In genomic region chr15:55241895-55242294, GRCh38 we compare ENCODE assay signal across 18 cellular contexts. TPM values are rescaled to one million over a fixed set of nuclear protein-coding genes. Genes with fewer than 3 reads are reported as not detected.
A peak's percentile ranks its signal among the peaks of the same experiment; 100 is the strongest.
DNase-seq lines count a peak whose midpoint lies in the region; ATAC-seq and TF ChIP-seq lines count a peak whose summit lies in the region.
"Had no signal": no experiment of that assay in that cellular context is flagged by ENCODE, and none has a peak within 500 bp of the region (broad histone marks: within the 10 kb centered on the region; RNA-seq: fewer than 3 reads in every experiment).

No MANE protein-coding gene starts in this region.

- POLR2A ChIA-PET in naive thymus-derived CD8-positive, alpha-beta T cell (lab: Charles Lee): no interaction called here

- no peaks in the 10 kb centered on the region for H3K36me3 ChIP-seq in endodermal cell (ENCODE audit: control insufficient read depth, insufficient read depth, low read length)
- H3K36me3 ChIP-seq: upper lobe of left lung had no signal

- H3K27me3 Mint-ChIP-seq in activated CD4-positive, alpha-beta T cell treated with anti-CD3 and anti-CD28 coated beads, Interleukin-2, amount 10 ng/mL, durations not matched to agents 24 days and 14 days: no peaks in the 10 kb centered on the region
- no peaks in the 10 kb centered on the region for H3K27me3 Mint-ChIP-seq in activated T-helper 1 cell treated with anti-CD3 and anti-CD28 coated beads, Interleukin-12 subunit alpha, Interleukin-12 subunit beta, Interleukin-2, Interleukin-4 antibody, amounts not matched to agents 30 ng/mL and 10 ng/mL and 1 ng/mL, durations not matched to agents 14 hours and 24 hours and 36 hours (ENCODE audit: insufficient read depth)
- no peaks in the 10 kb centered on the region for H3K27me3 Mint-ChIP-seq in stimulated activated naive CD8-positive, alpha-beta T cell treated with anti-CD3 and anti-CD28 coated beads, Interleukin-15, Interleukin-2, amounts not matched to agents 100 ng/mL and 50 ng/mL, for 24 hours
- H3K27me3 Mint-ChIP-seq in endodermal cell (ENCODE audit: insufficient read depth): no peaks in the 10 kb centered on the region
- no peaks in the 10 kb centered on the region for H3K27me3 Mint-ChIP-seq in naive thymus-derived CD8-positive, alpha-beta T cell

- WGBS in endodermal cell (ENCODE audit: insufficient coverage in 1 of 2, insufficient read length in 1 of 2), 2 experiments: no CpG with 5 or more reads among the region's 1 CpG

- H3K4me3 ChIP-seq in fibroblast of pulmonary artery (replicated peaks; ENCODE audit: low read depth, low read length) (no peak overlapping the region), endodermal cell (ENCODE audit: low read length) (no peak overlapping the region)
- H3K4me3 ChIP-seq: skin epidermis, upper lobe of left lung had no signal

- no peak overlapping the region for H3K9ac ChIP-seq in endodermal cell (ENCODE audit: extremely low read depth, low read length, poor library complexity, severe bottlenecking)

- H3K9me3 Mint-ChIP-seq in activated CD4-positive, alpha-beta T cell treated with anti-CD3 and anti-CD28 coated beads, Interleukin-2, amount 10 ng/mL, durations not matched to agents 24 days and 14 days: no peaks in the 10 kb centered on the region
- no peaks in the 10 kb centered on the region for H3K9me3 Mint-ChIP-seq in activated T-helper 1 cell treated with anti-CD3 and anti-CD28 coated beads, Interleukin-12 subunit alpha, Interleukin-12 subunit beta, Interleukin-2, Interleukin-4 antibody, amounts not matched to agents 30 ng/mL and 10 ng/mL and 1 ng/mL, durations not matched to agents 14 hours and 24 hours and 36 hours
- H3K9me3 Mint-ChIP-seq in stimulated activated naive CD8-positive, alpha-beta T cell treated with anti-CD3 and anti-CD28 coated beads, Interleukin-15, Interleukin-2, amounts not matched to agents 100 ng/mL and 50 ng/mL, for 24 hours: no peaks in the 10 kb centered on the region
- no peaks in the 10 kb centered on the region for H3K9me3 Mint-ChIP-seq in endodermal cell
- H3K9me3 Mint-ChIP-seq in naive thymus-derived CD8-positive, alpha-beta T cell: no peaks in the 10 kb centered on the region
- H3K9me3 Mint-ChIP-seq: CD14-positive monocyte; T-helper 2 cell treated with Interferon-gamma antibody and Interleukin-4, amounts not matched to agents 5 μg/mL and 100 μg/mL, for 36 hours had no signal

- peak overlapping the region; percentile 39 for H3K27ac Mint-ChIP-seq in activated CD4-positive, alpha-beta T cell treated with anti-CD3 and anti-CD28 coated beads, Interleukin-2, amount 10 ng/mL, durations not matched to agents 24 days and 14 days
- peak overlapping the region; percentile 41 for H3K27ac Mint-ChIP-seq in activated T-helper 1 cell treated with anti-CD3 and anti-CD28 coated beads, Interleukin-12 subunit alpha, Interleukin-12 subunit beta, Interleukin-2, Interleukin-4 antibody, amounts not matched to agents 30 ng/mL and 10 ng/mL and 1 ng/mL, durations not matched to agents 14 hours and 24 hours and 36 hours
- peak overlapping the region; percentile 93 for H3K27ac Mint-ChIP-seq in stimulated activated naive CD8-positive, alpha-beta T cell treated with anti-CD3 and anti-CD28 coated beads, Interleukin-15, Interleukin-2, amounts not matched to agents 100 ng/mL and 50 ng/mL, for 24 hours
- H3K27ac Mint-ChIP-seq in endodermal cell: no peak overlapping the region
- H3K27ac Mint-ChIP-seq in naive thymus-derived CD8-positive, alpha-beta T cell: peak overlapping the region in 2 of 10 donors; percentile 31 to 74

- peaks cover 57% of the 10 kb centered on the region for H3K4me1 Mint-ChIP-seq in activated CD4-positive, alpha-beta T cell treated with anti-CD3 and anti-CD28 coated beads, Interleukin-2, amount 10 ng/mL, durations not matched to agents 24 days and 14 days
- H3K4me1 Mint-ChIP-seq in activated T-helper 1 cell treated with anti-CD3 and anti-CD28 coated beads, Interleukin-12 subunit alpha, Interleukin-12 subunit beta, Interleukin-2, Interleukin-4 antibody, amounts not matched to agents 30 ng/mL and 10 ng/mL and 1 ng/mL, durations not matched to agents 14 hours and 24 hours and 36 hours (ENCODE audit: low read depth): peaks cover 76% of the 10 kb centered on the region
- H3K4me1 Mint-ChIP-seq in stimulated activated naive CD8-positive, alpha-beta T cell treated with anti-CD3 and anti-CD28 coated beads, Interleukin-15, Interleukin-2, amounts not matched to agents 100 ng/mL and 50 ng/mL, for 24 hours (ENCODE audit: low read depth): peaks cover 97% of the 10 kb centered on the region
- H3K4me1 Mint-ChIP-seq in endodermal cell: peaks cover 3% of the 10 kb centered on the region
- peaks cover 10 to 40% (median 33%) of the 10 kb centered on the region in 4 donors for H3K4me1 Mint-ChIP-seq in naive thymus-derived CD8-positive, alpha-beta T cell

- TF ChIP-seq CTCF in fibroblast of pulmonary artery (IDR thresholded peaks at IDR 0.05; ENCODE audit: low read length, missing control alignments): no peak
- TF ChIP-seq CTCF in endodermal cell (conservative IDR thresholded peaks at IDR 0.05): no peak

- ATAC-seq in naive thymus-derived CD8-positive, alpha-beta T cell: no peak
- ATAC-seq in GM18868 (IDR thresholded peaks at IDR 0.05; ENCODE audit: unreplicated experiment): no peak
- ATAC-seq: HepG2 had no signal

- H3K4me3 Mint-ChIP-seq in activated CD4-positive, alpha-beta T cell treated with anti-CD3 and anti-CD28 coated beads, Interleukin-2, amount 10 ng/mL, durations not matched to agents 24 days and 14 days: peak overlapping the region; percentile 4
- no peak overlapping the region for H3K4me3 Mint-ChIP-seq in activated T-helper 1 cell treated with anti-CD3 and anti-CD28 coated beads, Interleukin-12 subunit alpha, Interleukin-12 subunit beta, Interleukin-2, Interleukin-4 antibody, amounts not matched to agents 30 ng/mL and 10 ng/mL and 1 ng/mL, durations not matched to agents 14 hours and 24 hours and 36 hours
- H3K4me3 Mint-ChIP-seq in stimulated activated naive CD8-positive, alpha-beta T cell treated with anti-CD3 and anti-CD28 coated beads, Interleukin-15, Interleukin-2, amounts not matched to agents 100 ng/mL and 50 ng/mL, for 24 hours: peak overlapping the region; percentile 51
- H3K4me3 Mint-ChIP-seq in endodermal cell: no peak overlapping the region
- H3K4me3 Mint-ChIP-seq in naive thymus-derived CD8-positive, alpha-beta T cell: no peak overlapping the region
- H3K4me3 Mint-ChIP-seq: CD14-positive monocyte had no signal

- no peaks in the 10 kb centered on the region for H3K9me3 ChIP-seq in endodermal cell (ENCODE audit: control insufficient read depth, low read length)
- H3K9me3 ChIP-seq: upper lobe of left lung had no signal

- H3K36me3 Mint-ChIP-seq in activated CD4-positive, alpha-beta T cell treated with anti-CD3 and anti-CD28 coated beads, Interleukin-2, amount 10 ng/mL, durations not matched to agents 24 days and 14 days (ENCODE audit: low read depth): peaks cover 41% of the 10 kb centered on the region
- peaks cover 37% of the 10 kb centered on the region for H3K36me3 Mint-ChIP-seq in activated T-helper 1 cell treated with anti-CD3 and anti-CD28 coated beads, Interleukin-12 subunit alpha, Interleukin-12 subunit beta, Interleukin-2, Interleukin-4 antibody, amounts not matched to agents 30 ng/mL and 10 ng/mL and 1 ng/mL, durations not matched to agents 14 hours and 24 hours and 36 hours (ENCODE audit: low read depth)
- H3K36me3 Mint-ChIP-seq in stimulated activated naive CD8-positive, alpha-beta T cell treated with anti-CD3 and anti-CD28 coated beads, Interleukin-15, Interleukin-2, amounts not matched to agents 100 ng/mL and 50 ng/mL, for 24 hours (ENCODE audit: low read depth): peaks cover 68% of the 10 kb centered on the region
- H3K36me3 Mint-ChIP-seq in endodermal cell (ENCODE audit: low read depth): no peaks in the 10 kb centered on the region
- H3K36me3 Mint-ChIP-seq in naive thymus-derived CD8-positive, alpha-beta T cell: peaks cover 0 to 7% (median 6%) of the 10 kb centered on the region in 3 donors

- H3K27ac ChIP-seq in endodermal cell (ENCODE audit: low read depth, low read length): no peak overlapping the region

- DNase-seq in activated CD4-positive, alpha-beta T cell treated with anti-CD3 and anti-CD28 coated beads, Interleukin-2, amount 10 ng/mL, durations not matched to agents 24 days and 14 days: no peak
- no peak for DNase-seq in activated CD4-positive, alpha-beta T cell treated with anti-CD3 and anti-CD28 coated beads, Interleukin-2, amount 50 U/mL, for 1 hour
- no peak for DNase-seq in activated T-helper 1 cell treated with anti-CD3 and anti-CD28 coated beads, Interleukin-12 subunit alpha, Interleukin-12 subunit beta, Interleukin-2, Interleukin-4 antibody, amounts not matched to agents 30 ng/mL and 10 ng/mL and 1 ng/mL, durations not matched to agents 14 hours and 24 hours and 36 hours (ENCODE audit: low spot score)
- peak; percentile 29 for DNase-seq in fibroblast of pulmonary artery (ENCODE audit: low read depth)
- DNase-seq in endodermal cell: no peak
- DNase-seq in naive thymus-derived CD8-positive, alpha-beta T cell: no peak
- DNase-seq: DMS79, left colon, NCI-H187 treated with DMSO at 0.1 percent for 48 hours, NCI-H446 treated with DMSO at 0.1 percent for 48 hours, SHP77, upper lobe of left lung had no signal

- intact Hi-C loops in activated CD4-positive, alpha-beta T cell treated with anti-CD3 and anti-CD28 coated beads, Interleukin-2, amount 10 ng/mL, durations not matched to agents 24 days and 14 days (cut with micrococcal nuclease): loop anchor here (2.0 kb wide), 1 partner anchor 13 kb away; no protein-coding TSS in a partner anchor
- intact Hi-C loops in activated T-helper 1 cell treated with anti-CD3 and anti-CD28 coated beads, Interleukin-12 subunit alpha, Interleukin-12 subunit beta, Interleukin-2, Interleukin-4 antibody, amounts not matched to agents 30 ng/mL and 10 ng/mL and 1 ng/mL, durations not matched to agents 14 hours and 24 hours and 36 hours (cut with micrococcal nuclease): loop anchor here (1.0 kb wide), 3 partner anchors 9 to 47 kb away; partner anchors contain the start of gene RAB27A

- H3K27me3 ChIP-seq in endodermal cell (ENCODE audit: control insufficient read depth, insufficient read depth, low read length, poor library complexity, severe bottlenecking): no peaks in the 10 kb centered on the region
- H3K27me3 ChIP-seq: upper lobe of left lung had no signal

- H3K4me1 ChIP-seq in endodermal cell (ENCODE audit: control insufficient read depth, insufficient read depth, low read length): no peaks in the 10 kb centered on the region

RNA-seq across cellular contexts. Expression of gene RSL24D1, which starts 45.2 kb away (rescaled TPM):
- total RNA-seq in activated CD4-positive, alpha-beta T cell treated with anti-CD3 and anti-CD28 coated beads, Interleukin-2, amount 10 ng/mL, durations not matched to agents 24 days and 14 days: 121 TPM in 2 replicates
- 111 and 116 TPM in 2 replicates for total RNA-seq in activated T-helper 1 cell treated with anti-CD3 and anti-CD28 coated beads, Interleukin-12 subunit alpha, Interleukin-12 subunit beta, Interleukin-2, Interleukin-4 antibody, amounts not matched to agents 30 ng/mL and 10 ng/mL and 1 ng/mL, durations not matched to agents 14 hours and 24 hours and 36 hours
- total RNA-seq in endodermal cell: 10 to 100 TPM; 75.9 to 79.8 TPM
- 116 TPM for polyA plus RNA-seq in endodermal cell (2013, experiment 1 of 2)
- polyA plus RNA-seq in endodermal cell (2013, experiment 2 of 2): 108 TPM
- 100 to 1,000 TPM; 139 to 147 TPM for total RNA-seq in naive thymus-derived CD8-positive, alpha-beta T cell
- 100 to 1,000 TPM in 1 of 3 donors, 10 to 100 TPM in 2; 78.8 to 116 (median 93.2) TPM for polyA plus RNA-seq in naive thymus-derived CD8-positive, alpha-beta T cell

RNA-seq across cellular contexts. Expression of gene RAB27A, which starts 47.7 kb away (rescaled TPM):
- total RNA-seq in activated CD4-positive, alpha-beta T cell treated with anti-CD3 and anti-CD28 coated beads, Interleukin-2, amount 10 ng/mL, durations not matched to agents 24 days and 14 days: 98.8 and 100 TPM in 2 replicates
- total RNA-seq in activated T-helper 1 cell treated with anti-CD3 and anti-CD28 coated beads, Interleukin-12 subunit alpha, Interleukin-12 subunit beta, Interleukin-2, Interleukin-4 antibody, amounts not matched to agents 30 ng/mL and 10 ng/mL and 1 ng/mL, durations not matched to agents 14 hours and 24 hours and 36 hours: 98.6 and 100 TPM in 2 replicates
- 1 to 10 TPM; 8.8 to 9.1 TPM for total RNA-seq in endodermal cell
- polyA plus RNA-seq in endodermal cell (2013, experiment 1 of 2): 5.7 TPM
- 4.1 TPM for polyA plus RNA-seq in endodermal cell (2013, experiment 2 of 2)
- total RNA-seq in naive thymus-derived CD8-positive, alpha-beta T cell: 10 to 100 TPM; 26.2 to 28.0 TPM
- 10 to 100 TPM; 35.0 to 88.0 (median 39.3) TPM for polyA plus RNA-seq in naive thymus-derived CD8-positive, alpha-beta T cell

Comparison
In these comparisons a context has a peak if more than half of its experiments do, and no peak if none do; other contexts are left out.
1. H3K4me3 Mint-ChIP-seq: peak in activated CD4-positive, alpha-beta T cell treated with anti-CD3 and anti-CD28 coated beads, Interleukin-2, amount 10 ng/mL, durations not matched to agents 24 days and 14 days (single experiment) and stimulated activated naive CD8-positive, alpha-beta T cell treated with anti-CD3 and anti-CD28 coated beads, Interleukin-15, Interleukin-2, amounts not matched to agents 100 ng/mL and 50 ng/mL, for 24 hours (single experiment); none in activated T-helper 1 cell treated with anti-CD3 and anti-CD28 coated beads, Interleukin-12 subunit alpha, Interleukin-12 subunit beta, Interleukin-2, Interleukin-4 antibody, amounts not matched to agents 30 ng/mL and 10 ng/mL and 1 ng/mL, durations not matched to agents 14 hours and 24 hours and 36 hours (single experiment), endodermal cell (single experiment) and naive thymus-derived CD8-positive, alpha-beta T cell (0 of 10).